Comparison of ENCODE assay signal across 1 cellular context in the genomic region with DNA sequence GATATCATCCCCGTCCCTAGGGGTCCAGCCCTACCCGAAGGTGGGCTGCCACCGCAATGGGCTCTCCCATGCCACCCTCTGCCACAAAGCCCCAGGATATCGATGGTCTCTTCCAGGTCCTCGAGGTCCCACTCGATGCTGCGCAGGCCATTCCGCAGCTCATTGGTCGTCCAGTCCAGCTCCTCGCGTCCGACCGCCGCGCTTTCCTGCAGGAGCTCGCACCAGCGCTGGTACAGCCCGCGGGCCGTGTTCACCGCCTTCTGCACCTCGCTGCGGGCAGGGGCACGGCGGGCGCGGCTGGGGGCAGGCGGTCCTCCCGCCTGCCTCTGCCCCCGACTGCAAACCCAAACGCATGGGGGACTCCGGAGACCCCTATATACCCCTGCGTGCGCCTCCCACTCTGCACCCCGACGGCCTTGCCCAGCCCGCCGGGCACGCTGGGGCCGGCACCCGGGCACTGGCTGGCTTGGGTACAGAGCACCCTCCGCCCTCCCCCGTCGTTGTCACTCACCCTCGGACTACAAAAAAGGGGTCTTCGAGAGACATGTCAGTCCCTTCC.
TF ChIP-seq lines count a peak whose summit lies in the region.

No MANE protein-coding gene starts in this region.

TF ChIP-seq in HEK293, 187 proteins besides CTCF, POLR2A, EP300 and RAD21 (continued from another document and continues in another):
- TF ChIP-seq ZNF223 (tag by site-specific recombination; IDR thresholded peaks at IDR 0.05), result no peak
- TF ChIP-seq ZNF211 (tag by site-specific recombination; IDR thresholded peaks at IDR 0.05; ENCODE audit: low read depth), result no peak
- TF ChIP-seq ZNF621 (tag by site-specific recombination; IDR thresholded peaks at IDR 0.05), result no peak
- TF ChIP-seq, protein P1, sequence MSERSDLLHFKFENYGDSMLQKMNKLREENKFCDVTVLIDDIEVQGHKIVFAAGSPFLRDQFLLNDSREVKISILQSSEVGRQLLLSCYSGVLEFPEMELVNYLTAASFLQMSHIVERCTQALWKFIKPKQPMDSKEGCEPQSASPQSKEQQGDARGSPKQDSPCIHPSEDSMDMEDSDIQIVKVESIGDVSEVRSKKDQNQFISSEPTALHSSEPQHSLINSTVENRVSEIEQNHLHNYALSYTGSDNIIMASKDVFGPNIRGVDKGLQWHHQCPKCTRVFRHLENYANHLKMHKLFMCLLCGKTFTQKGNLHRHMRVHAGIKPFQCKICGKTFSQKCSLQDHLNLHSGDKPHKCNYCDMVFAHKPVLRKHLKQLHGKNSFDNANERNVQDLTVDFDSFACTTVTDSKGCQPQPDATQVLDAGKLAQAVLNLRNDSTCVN (tag by site-specific recombination; optimal IDR thresholded peaks at IDR 0.05), result peak; percentile 85
- TF ChIP-seq ZNF416 (tag by site-specific recombination; IDR thresholded peaks at IDR 0.05), result no peak
- no peak for TF ChIP-seq ZNF175 (tag by site-specific recombination; IDR thresholded peaks at IDR 0.05)
- no peak for TF ChIP-seq ZNF843 (tag by site-specific recombination; IDR thresholded peaks at IDR 0.05)
- TF ChIP-seq ZNF423 (tag by site-specific recombination; IDR thresholded peaks at IDR 0.05), result no peak
- TF ChIP-seq, protein P2, sequence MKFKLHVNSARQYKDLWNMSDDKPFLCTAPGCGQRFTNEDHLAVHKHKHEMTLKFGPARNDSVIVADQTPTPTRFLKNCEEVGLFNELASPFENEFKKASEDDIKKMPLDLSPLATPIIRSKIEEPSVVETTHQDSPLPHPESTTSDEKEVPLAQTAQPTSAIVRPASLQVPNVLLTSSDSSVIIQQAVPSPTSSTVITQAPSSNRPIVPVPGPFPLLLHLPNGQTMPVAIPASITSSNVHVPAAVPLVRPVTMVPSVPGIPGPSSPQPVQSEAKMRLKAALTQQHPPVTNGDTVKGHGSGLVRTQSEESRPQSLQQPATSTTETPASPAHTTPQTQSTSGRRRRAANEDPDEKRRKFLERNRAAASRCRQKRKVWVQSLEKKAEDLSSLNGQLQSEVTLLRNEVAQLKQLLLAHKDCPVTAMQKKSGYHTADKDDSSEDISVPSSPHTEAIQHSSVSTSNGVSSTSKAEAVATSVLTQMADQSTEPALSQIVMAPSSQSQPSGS (tag by site-specific recombination; IDR thresholded peaks at IDR 0.05; ENCODE audit: low read depth), result no peak
- no peak for TF ChIP-seq ZNF530 (tag by site-specific recombination; IDR thresholded peaks at IDR 0.05; ENCODE audit: low read depth)
- peak; percentile 27; the same call in 1 of the 2 replicates for TF ChIP-seq MYNN (tag by site-specific recombination; IDR thresholded peaks at IDR 0.05; ENCODE audit: borderline replicate concordance)
- TF ChIP-seq ZNF660 (tag by site-specific recombination; IDR thresholded peaks at IDR 0.05), result no peak
- TF ChIP-seq ZEB2 (tag by site-specific recombination; IDR thresholded peaks at IDR 0.05), result no peak
- TF ChIP-seq TRIM28 (IDR thresholded peaks at IDR 0.05; ENCODE audit: borderline replicate concordance, low read length), result no peak
- no peak for TF ChIP-seq ZNF366 (tag by site-specific recombination; conservative IDR thresholded peaks at IDR 0.05)
- TF ChIP-seq, protein P3, sequence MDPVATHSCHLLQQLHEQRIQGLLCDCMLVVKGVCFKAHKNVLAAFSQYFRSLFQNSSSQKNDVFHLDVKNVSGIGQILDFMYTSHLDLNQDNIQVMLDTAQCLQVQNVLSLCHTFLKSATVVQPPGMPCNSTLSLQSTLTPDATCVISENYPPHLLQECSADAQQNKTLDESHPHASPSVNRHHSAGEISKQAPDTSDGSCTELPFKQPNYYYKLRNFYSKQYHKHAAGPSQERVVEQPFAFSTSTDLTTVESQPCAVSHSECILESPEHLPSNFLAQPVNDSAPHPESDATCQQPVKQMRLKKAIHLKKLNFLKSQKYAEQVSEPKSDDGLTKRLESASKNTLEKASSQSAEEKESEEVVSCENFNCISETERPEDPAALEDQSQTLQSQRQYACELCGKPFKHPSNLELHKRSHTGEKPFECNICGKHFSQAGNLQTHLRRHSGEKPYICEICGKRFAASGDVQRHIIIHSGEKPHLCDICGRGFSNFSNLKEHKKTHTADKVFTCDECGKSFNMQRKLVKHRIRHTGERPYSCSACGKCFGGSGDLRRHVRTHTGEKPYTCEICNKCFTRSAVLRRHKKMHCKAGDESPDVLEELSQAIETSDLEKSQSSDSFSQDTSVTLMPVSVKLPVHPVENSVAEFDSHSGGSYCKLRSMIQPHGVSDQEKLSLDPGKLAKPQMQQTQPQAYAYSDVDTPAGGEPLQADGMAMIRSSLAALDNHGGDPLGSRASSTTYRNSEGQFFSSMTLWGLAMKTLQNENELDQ (tag by site-specific recombination; IDR thresholded peaks at IDR 0.05; ENCODE audit: low read depth), result no peak
- TF ChIP-seq, protein P4, sequence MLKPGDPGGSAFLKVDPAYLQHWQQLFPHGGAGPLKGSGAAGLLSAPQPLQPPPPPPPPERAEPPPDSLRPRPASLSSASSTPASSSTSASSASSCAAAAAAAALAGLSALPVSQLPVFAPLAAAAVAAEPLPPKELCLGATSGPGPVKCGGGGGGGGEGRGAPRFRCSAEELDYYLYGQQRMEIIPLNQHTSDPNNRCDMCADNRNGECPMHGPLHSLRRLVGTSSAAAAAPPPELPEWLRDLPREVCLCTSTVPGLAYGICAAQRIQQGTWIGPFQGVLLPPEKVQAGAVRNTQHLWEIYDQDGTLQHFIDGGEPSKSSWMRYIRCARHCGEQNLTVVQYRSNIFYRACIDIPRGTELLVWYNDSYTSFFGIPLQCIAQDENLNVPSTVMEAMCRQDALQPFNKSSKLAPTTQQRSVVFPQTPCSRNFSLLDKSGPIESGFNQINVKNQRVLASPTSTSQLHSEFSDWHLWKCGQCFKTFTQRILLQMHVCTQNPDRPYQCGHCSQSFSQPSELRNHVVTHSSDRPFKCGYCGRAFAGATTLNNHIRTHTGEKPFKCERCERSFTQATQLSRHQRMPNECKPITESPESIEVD (tag by site-specific recombination; IDR thresholded peaks at IDR 0.05), result no peak
- TF ChIP-seq ZNF354C (tag by site-specific recombination; IDR thresholded peaks at IDR 0.05; ENCODE audit: borderline replicate concordance, low read depth), result no peak
- TF ChIP-seq GLIS1 (tag by site-specific recombination; IDR thresholded peaks at IDR 0.05), result no peak
- TF ChIP-seq ZBTB7A (tag by site-specific recombination; IDR thresholded peaks at IDR 0.05; ENCODE audit: low read depth), result peak; percentile 7; the same call in 1 of the 2 replicates
- no peak for TF ChIP-seq KLF8 (tag by site-specific recombination; IDR thresholded peaks at IDR 0.05)
- TF ChIP-seq KLF10 (tag by site-specific recombination; IDR thresholded peaks at IDR 0.05), result no peak
- TF ChIP-seq, protein P5, sequence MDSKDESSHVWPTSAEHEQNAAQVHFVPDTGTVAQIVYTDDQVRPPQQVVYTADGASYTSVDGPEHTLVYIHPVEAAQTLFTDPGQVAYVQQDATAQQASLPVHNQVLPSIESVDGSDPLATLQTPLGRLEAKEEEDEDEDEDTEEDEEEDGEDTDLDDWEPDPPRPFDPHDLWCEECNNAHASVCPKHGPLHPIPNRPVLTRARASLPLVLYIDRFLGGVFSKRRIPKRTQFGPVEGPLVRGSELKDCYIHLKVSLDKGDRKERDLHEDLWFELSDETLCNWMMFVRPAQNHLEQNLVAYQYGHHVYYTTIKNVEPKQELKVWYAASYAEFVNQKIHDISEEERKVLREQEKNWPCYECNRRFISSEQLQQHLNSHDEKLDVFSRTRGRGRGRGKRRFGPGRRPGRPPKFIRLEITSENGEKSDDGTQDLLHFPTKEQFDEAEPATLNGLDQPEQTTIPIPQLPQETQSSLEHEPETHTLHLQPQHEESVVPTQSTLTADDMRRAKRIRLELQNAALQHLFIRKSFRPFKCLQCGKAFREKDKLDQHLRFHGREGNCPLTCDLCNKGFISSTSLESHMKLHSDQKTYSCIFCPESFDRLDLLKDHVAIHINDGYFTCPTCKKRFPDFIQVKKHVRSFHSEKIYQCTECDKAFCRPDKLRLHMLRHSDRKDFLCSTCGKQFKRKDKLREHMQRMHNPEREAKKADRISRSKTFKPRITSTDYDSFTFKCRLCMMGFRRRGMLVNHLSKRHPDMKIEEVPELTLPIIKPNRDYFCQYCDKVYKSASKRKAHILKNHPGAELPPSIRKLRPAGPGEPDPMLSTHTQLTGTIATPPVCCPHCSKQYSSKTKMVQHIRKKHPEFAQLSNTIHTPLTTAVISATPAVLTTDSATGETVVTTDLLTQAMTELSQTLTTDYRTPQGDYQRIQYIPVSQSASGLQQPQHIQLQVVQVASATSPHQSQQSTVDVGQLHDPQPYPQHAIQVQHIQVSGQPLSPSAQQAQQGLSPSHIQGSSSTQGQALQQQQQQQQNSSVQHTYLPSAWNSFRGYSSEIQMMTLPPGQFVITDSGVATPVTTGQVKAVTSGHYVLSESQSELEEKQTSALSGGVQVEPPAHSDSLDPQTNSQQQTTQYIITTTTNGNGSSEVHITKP (tag by site-specific recombination; IDR thresholded peaks at IDR 0.05), result peak; percentile 98
- peak; percentile 85 for TF ChIP-seq ZBTB20 (tag by site-specific recombination; IDR thresholded peaks at IDR 0.05)
- TF ChIP-seq EGR2 (tag by site-specific recombination; IDR thresholded peaks at IDR 0.05; ENCODE audit: low read depth), result no peak; the same call in 1 of the 2 replicates
- TF ChIP-seq ZBTB17 (tag by site-specific recombination; IDR thresholded peaks at IDR 0.05), result peak; percentile 69; the same call in 1 of the 2 replicates
- no peak; the same call in 1 of the 2 replicates for TF ChIP-seq ZNF501 (tag by site-specific recombination; IDR thresholded peaks at IDR 0.05)
- TF ChIP-seq ZNF670 (tag by site-specific recombination; IDR thresholded peaks at IDR 0.05; ENCODE audit: low read depth), result no peak
- TF ChIP-seq ZNF558 (tag by site-specific recombination; IDR thresholded peaks at IDR 0.05), result no peak
- no peak for TF ChIP-seq ZNF221 (tag by site-specific recombination; IDR thresholded peaks at IDR 0.05; ENCODE audit: borderline replicate concordance)
- TF ChIP-seq ZNF791 (tag by site-specific recombination; IDR thresholded peaks at IDR 0.05), result no peak
- TF ChIP-seq BCL11B (tag by site-specific recombination; IDR thresholded peaks at IDR 0.05; ENCODE audit: low read depth), result no peak
- TF ChIP-seq ZNF157 (tag by site-specific recombination; IDR thresholded peaks at IDR 0.05), result no peak
- no peak for TF ChIP-seq ZNF768 (tag by site-specific recombination; IDR thresholded peaks at IDR 0.05)
- TF ChIP-seq ZNF140 (tag by site-specific recombination; IDR thresholded peaks at IDR 0.05), result no peak
- peak; percentile 84 for TF ChIP-seq ZNF335 (tag by site-specific recombination; conservative IDR thresholded peaks at IDR 0.05)
- TF ChIP-seq KLF16 (tag by site-specific recombination; IDR thresholded peaks at IDR 0.05), result no peak
- 0 out of 2 replicates have a peak, but pooled peaks have one; percentile 19 for TF ChIP-seq GLI4 (tag by site-specific recombination; IDR thresholded peaks at IDR 0.05)
- TF ChIP-seq TCF7L2 (IDR thresholded peaks at IDR 0.05; ENCODE audit: borderline replicate concordance, low read depth, low read length), result no peak
- TF ChIP-seq ZNF324 (tag by site-specific recombination; IDR thresholded peaks at IDR 0.05), result no peak
- TF ChIP-seq ZNF701 (tag by site-specific recombination; IDR thresholded peaks at IDR 0.05), result no peak
- TF ChIP-seq, protein P6, sequence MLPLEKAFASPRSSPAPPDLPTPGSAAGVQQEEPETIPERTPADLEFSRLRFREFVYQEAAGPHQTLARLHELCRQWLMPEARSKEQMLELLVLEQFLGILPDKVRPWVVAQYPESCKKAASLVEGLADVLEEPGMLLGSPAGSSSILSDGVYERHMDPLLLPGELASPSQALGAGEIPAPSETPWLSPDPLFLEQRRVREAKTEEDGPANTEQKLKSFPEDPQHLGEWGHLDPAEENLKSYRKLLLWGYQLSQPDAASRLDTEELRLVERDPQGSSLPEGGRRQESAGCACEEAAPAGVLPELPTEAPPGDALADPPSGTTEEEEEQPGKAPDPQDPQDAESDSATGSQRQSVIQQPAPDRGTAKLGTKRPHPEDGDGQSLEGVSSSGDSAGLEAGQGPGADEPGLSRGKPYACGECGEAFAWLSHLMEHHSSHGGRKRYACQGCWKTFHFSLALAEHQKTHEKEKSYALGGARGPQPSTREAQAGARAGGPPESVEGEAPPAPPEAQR (tag by site-specific recombination; IDR thresholded peaks at IDR 0.05), result no peak
- no peak for TF ChIP-seq ZNF560 (tag by site-specific recombination; IDR thresholded peaks at IDR 0.05; ENCODE audit: borderline replicate concordance)
- TF ChIP-seq ZNF596 (tag by site-specific recombination; IDR thresholded peaks at IDR 0.05), result peak; percentile 22; the same call in 1 of the 2 replicates
- no peak for TF ChIP-seq ZNF302 (tag by site-specific recombination; IDR thresholded peaks at IDR 0.05; ENCODE audit: low read depth)
- TF ChIP-seq, protein P7, sequence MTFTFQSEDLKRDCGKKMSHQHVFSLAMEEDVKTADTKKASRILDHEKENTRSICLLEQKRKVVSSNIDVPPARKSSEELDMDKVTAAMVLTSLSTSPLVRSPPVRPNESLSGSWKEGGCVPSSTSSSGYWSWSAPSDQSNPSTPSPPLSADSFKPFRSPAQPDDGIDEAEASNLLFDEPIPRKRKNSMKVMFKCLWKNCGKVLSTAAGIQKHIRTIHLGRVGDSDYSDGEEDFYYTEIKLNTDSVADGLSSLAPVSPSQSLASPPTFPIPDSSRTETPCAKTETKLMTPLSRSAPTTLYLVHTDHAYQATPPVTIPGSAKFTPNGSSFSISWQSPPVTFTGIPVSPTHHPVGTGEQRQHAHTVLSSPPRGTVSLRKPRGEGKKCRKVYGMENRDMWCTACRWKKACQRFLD (tag by site-specific recombination; IDR thresholded peaks at IDR 0.05), result no peak
- no peak for TF ChIP-seq YY1 (tag by site-specific recombination; IDR thresholded peaks at IDR 0.05)
- TF ChIP-seq SALL2 (tag by site-specific recombination; IDR thresholded peaks at IDR 0.05; ENCODE audit: borderline replicate concordance), result no peak
- TF ChIP-seq ZNF350 (tag by site-specific recombination; IDR thresholded peaks at IDR 0.05), result no peak
- TF ChIP-seq, protein P8, sequence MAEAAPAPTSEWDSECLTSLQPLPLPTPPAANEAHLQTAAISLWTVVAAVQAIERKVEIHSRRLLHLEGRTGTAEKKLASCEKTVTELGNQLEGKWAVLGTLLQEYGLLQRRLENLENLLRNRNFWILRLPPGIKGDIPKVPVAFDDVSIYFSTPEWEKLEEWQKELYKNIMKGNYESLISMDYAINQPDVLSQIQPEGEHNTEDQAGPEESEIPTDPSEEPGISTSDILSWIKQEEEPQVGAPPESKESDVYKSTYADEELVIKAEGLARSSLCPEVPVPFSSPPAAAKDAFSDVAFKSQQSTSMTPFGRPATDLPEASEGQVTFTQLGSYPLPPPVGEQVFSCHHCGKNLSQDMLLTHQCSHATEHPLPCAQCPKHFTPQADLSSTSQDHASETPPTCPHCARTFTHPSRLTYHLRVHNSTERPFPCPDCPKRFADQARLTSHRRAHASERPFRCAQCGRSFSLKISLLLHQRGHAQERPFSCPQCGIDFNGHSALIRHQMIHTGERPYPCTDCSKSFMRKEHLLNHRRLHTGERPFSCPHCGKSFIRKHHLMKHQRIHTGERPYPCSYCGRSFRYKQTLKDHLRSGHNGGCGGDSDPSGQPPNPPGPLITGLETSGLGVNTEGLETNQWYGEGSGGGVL (tag by site-specific recombination; IDR thresholded peaks at IDR 0.05), result no peak
